8 cellular contexts compared by ENCODE assay signal in genomic region chr9:133347985-133348762, GRCh38. TPM values are rescaled to one million over a fixed set of nuclear protein-coding genes. Genes with fewer than 3 reads are reported as not detected.
DNase-seq lines count a peak whose midpoint lies in the region; ATAC-seq and TF ChIP-seq lines count a peak whose summit lies in the region.

Gene MED22 (minus strand): TSS chr9:133348131. CDS start chr9:133346662, 1,469 bp downstream.
Gene RPL7A (plus strand): TSS chr9:133348218. CDS start chr9:133348244, 26 bp downstream.

- H3K36me3 Mint-ChIP-seq in progenitor cell of endocrine pancreas (ENCODE audit: insufficient read depth), result peaks cover 27% of the 10 kb centered on the region

- peaks cover 24% of the 10 kb centered on the region for H3K4me1 ChIP-seq in upper lobe of right lung

- H3K27me3 ChIP-seq in upper lobe of right lung, result no peaks in the 10 kb centered on the region

- no peaks in the 10 kb centered on the region for H3K9me3 Mint-ChIP-seq in progenitor cell of endocrine pancreas (ENCODE audit: low read depth)

- H3K4me1 Mint-ChIP-seq in progenitor cell of endocrine pancreas (ENCODE audit: low read depth), result peaks cover 24% of the 10 kb centered on the region

- H3K27ac ChIP-seq in upper lobe of right lung, result peak within 1 kb of the TSS; percentile 94

- peak within 1 kb of the TSS; percentile 100 for H3K4me3 Mint-ChIP-seq in progenitor cell of endocrine pancreas (ENCODE audit: low read depth)

- peak; percentile 70 for ATAC-seq in HG02798 (IDR thresholded peaks at IDR 0.05; ENCODE audit: poor library complexity, unreplicated experiment)
- peak; percentile 90 to 93 for ATAC-seq in left cardiac atrium
- peak; percentile 91 for ATAC-seq in upper lobe of right lung

- H3K36me3 ChIP-seq in upper lobe of right lung, result peaks cover 69% of the 10 kb centered on the region

- H3K27ac Mint-ChIP-seq in progenitor cell of endocrine pancreas, result peak within 1 kb of the TSS; percentile 100

- peak; percentile 92 for DNase-seq in GM12864 (ENCODE audit: low read depth)
- DNase-seq in NCI-H1694 (lab: John Stamatoyannopoulos, UW), result peak; percentile 92
- DNase-seq in amniotic epithelial cell (ENCODE audit: low read depth), result peak; percentile 95
- peak; percentile 96 for DNase-seq in left cardiac atrium
- peak; percentile 76 for DNase-seq in progenitor cell of endocrine pancreas (ENCODE audit: low spot score, unreplicated experiment)
- DNase-seq in upper lobe of right lung, result peak; percentile 93

- no peaks in the 10 kb centered on the region for H3K9me3 ChIP-seq in upper lobe of right lung

- no peaks in the 10 kb centered on the region for H3K27me3 Mint-ChIP-seq in progenitor cell of endocrine pancreas

- H3K4me3 ChIP-seq in GM12864 (ENCODE audit: low read depth, low read length) (peak within 1 kb of the TSS; percentile 97), upper lobe of right lung (peak within 1 kb of the TSS; percentile 94)

- intact Hi-C loops in T-helper 1 cell treated with Interleukin-12 subunit alpha and Interleukin-12 subunit beta and Interleukin-4 antibody, amounts not matched to agents 30 ng/mL and 1 ng/mL, for 36 hours (cut with micrococcal nuclease), result loop anchor here (1.0 to 10.0 kb wide), 11 partner anchors 8 to 719 kb away; partner anchors contain the start of genes BRD3, GTF3C5, REXO4 and STKLD1
- intact Hi-C loops in left cardiac atrium (cut with DNase I) (no loop called here), upper lobe of right lung (cut with DNase I) (no loop called here)

- TF ChIP-seq CTCF in GM12864 (IDR thresholded peaks at IDR 0.05; ENCODE audit: low read depth, low read length, missing control alignments), result peak; percentile 1
- peak; percentile 25 for TF ChIP-seq CTCF in progenitor cell of endocrine pancreas (IDR thresholded peaks at IDR 0.05; ENCODE audit: unreplicated experiment)
- TF ChIP-seq CTCF in upper lobe of right lung (IDR thresholded peaks at IDR 0.05), result no peak

RNA-seq across cellular contexts. Expression of gene MED22, which starts in this region (rescaled TPM):
- 31.4 and 32.0 TPM in 2 replicates for total RNA-seq in T-helper 1 cell treated with Interleukin-12 subunit alpha and Interleukin-12 subunit beta and Interleukin-4 antibody, amounts not matched to agents 30 ng/mL and 1 ng/mL, for 36 hours
- 10 to 100 TPM; 18.2 to 22.7 TPM for total RNA-seq in left cardiac atrium
- 48.4 and 49.2 TPM in 2 replicates for total RNA-seq in progenitor cell of endocrine pancreas
- total RNA-seq in upper lobe of right lung, result 25.8 TPM

RNA-seq across cellular contexts. Expression of gene RPL7A, which starts in this region (rescaled TPM):
- 1,761 and 1,774 TPM in 2 replicates for total RNA-seq in T-helper 1 cell treated with Interleukin-12 subunit alpha and Interleukin-12 subunit beta and Interleukin-4 antibody, amounts not matched to agents 30 ng/mL and 1 ng/mL, for 36 hours
- 1,000 to 10,000 TPM; 1,074 to 1,076 TPM for total RNA-seq in left cardiac atrium
- 2,045 and 2,098 TPM in 2 replicates for total RNA-seq in progenitor cell of endocrine pancreas
- 1,380 TPM for total RNA-seq in upper lobe of right lung

Comparison
In these comparisons a context has a peak if more than half of its experiments do, and no peak if none do; other contexts are left out.
1. Peak in every context shown above with its lines: DNase-seq, ATAC-seq, H3K4me3 ChIP-seq and H3K27ac ChIP-seq.